Comparison of ENCODE assay signal across 35 cellular contexts in genomic region chr1:245161866-245162265, GRCh38. TPM values are rescaled to one million over a fixed set of nuclear protein-coding genes. Genes with fewer than 3 reads are reported as not detected.
"Had no signal": no experiment of that assay in that cellular context is flagged by ENCODE, and none has a peak within 500 bp of the region (broad histone marks: within the 10 kb centered on the region; RNA-seq: fewer than 3 reads in every experiment).

No MANE protein-coding gene starts in this region.

- DNase-seq: activated CD4-positive, alpha-beta memory T cell treated with anti-CD3 and anti-CD28 coated beads for 36 hours; activated CD4-positive, alpha-beta T cell treated with anti-CD3 and anti-CD28 coated beads for 36 hours; activated CD4-positive, alpha-beta T cell treated with anti-CD3 and anti-CD28 coated beads, Interleukin-2, amount 10 ng/mL, durations not matched to agents 24 days and 14 days; activated CD4-positive, CD25-positive, alpha-beta regulatory T cell; activated CD4-positive, CD25-positive, alpha-beta regulatory T cell treated with anti-CD3 and anti-CD28 coated beads, Interleukin-2, amount 50 U/mL, for 72 hours; activated CD8-positive, alpha-beta memory T cell treated with anti-CD3 and anti-CD28 coated beads, Interleukin-2, amount 10 ng/mL, durations not matched to agents 7 days and 5 days; activated CD8-positive, alpha-beta memory T cell treated with anti-CD3 and anti-CD28 coated beads, Interleukin-2, amount 50 U/mL, for 4 hours; activated CD8-positive, alpha-beta T cell treated with anti-CD3 and anti-CD28 coated beads, Interleukin-2, amount 10 ng/mL, durations not matched to agents 7 days and 5 days; activated effector memory CD4-positive, alpha-beta T cell treated with anti-CD3 and anti-CD28 coated beads, Interleukin-2, amount 50 U/mL, for 16 hours; activated naive CD4-positive, alpha-beta T cell treated with anti-CD3 and anti-CD28 coated beads for 36 hours; activated naive CD8-positive, alpha-beta T cell treated with anti-CD3 and anti-CD28 coated beads for 36 hours; activated naive CD8-positive, alpha-beta T cell treated with anti-CD3 and anti-CD28 coated beads, Interleukin-2, amount 50 U/mL, for 24 hours; activated T-cell treated with anti-CD3 and anti-CD28 coated beads, Interleukin-2, amount 50 U/mL, for 1 hour; activated T-cell treated with anti-CD3 and anti-CD28 coated beads, Interleukin-2, amount 50 U/mL, for 48 hours; adrenal gland; amygdala; central memory CD4-positive, alpha-beta T cell; cerebellar nuclear complex; cortex of kidney; dermis blood vessel endothelial cell; effector CD4-positive, alpha-beta T cell; effector memory CD8-positive, alpha-beta T cell; erythroblast; esophagus squamous epithelium; foreskin melanocyte; T-helper 2 cell had no signal

- H3K27me3 ChIP-seq: ascending aorta, breast epithelium, cardiac muscle cell had no signal

- H3K4me1 ChIP-seq: ascending aorta, breast epithelium had no signal

- H3K36me3 ChIP-seq: adrenal gland, ascending aorta, breast epithelium, esophagus squamous epithelium, gastroesophageal sphincter had no signal

- H3K36me3 Mint-ChIP-seq: activated CD4-positive, alpha-beta memory T cell treated with anti-CD3 and anti-CD28 coated beads for 36 hours; activated CD8-positive, alpha-beta memory T cell treated with anti-CD3 and anti-CD28 coated beads, Interleukin-2, amount 10 ng/mL, durations not matched to agents 7 days and 5 days; activated naive CD8-positive, alpha-beta T cell treated with anti-CD3 and anti-CD28 coated beads for 36 hours had no signal

- H3K4me3 Mint-ChIP-seq: activated CD4-positive, alpha-beta memory T cell treated with anti-CD3 and anti-CD28 coated beads for 36 hours; activated CD4-positive, alpha-beta T cell treated with anti-CD3 and anti-CD28 coated beads for 36 hours; activated CD4-positive, alpha-beta T cell treated with anti-CD3 and anti-CD28 coated beads, Interleukin-2, amount 10 ng/mL, durations not matched to agents 24 days and 14 days; activated CD8-positive, alpha-beta memory T cell treated with anti-CD3 and anti-CD28 coated beads, Interleukin-2, amount 10 ng/mL, durations not matched to agents 7 days and 5 days; activated CD8-positive, alpha-beta T cell treated with anti-CD3 and anti-CD28 coated beads, Interleukin-2, amount 10 ng/mL, durations not matched to agents 7 days and 5 days; activated naive CD4-positive, alpha-beta T cell treated with anti-CD3 and anti-CD28 coated beads for 36 hours; activated naive CD4-positive, alpha-beta T cell treated with anti-CD3 and anti-CD28 coated beads, Interleukin-2, amount 50 U/mL, for 24 hours; activated naive CD8-positive, alpha-beta T cell treated with anti-CD3 and anti-CD28 coated beads for 36 hours; activated naive CD8-positive, alpha-beta T cell treated with anti-CD3 and anti-CD28 coated beads, Interleukin-2, amount 50 U/mL, for 24 hours; activated T-helper 1 cell treated with anti-CD3 and anti-CD28 coated beads, Interleukin-12 subunit alpha, Interleukin-12 subunit beta, Interleukin-2, Interleukin-4 antibody, amounts not matched to agents 30 ng/mL and 10 ng/mL and 1 ng/mL, durations not matched to agents 14 hours and 24 hours and 36 hours; brain; effector memory CD8-positive, alpha-beta T cell had no signal

- H3K9me3 Mint-ChIP-seq: activated T-helper 1 cell treated with anti-CD3 and anti-CD28 coated beads, Interleukin-12 subunit alpha, Interleukin-12 subunit beta, Interleukin-2, Interleukin-4 antibody, amounts not matched to agents 30 ng/mL and 10 ng/mL and 1 ng/mL, durations not matched to agents 14 hours and 24 hours and 36 hours; activated T-helper 2 cell treated with anti-CD3 and anti-CD28 coated beads, Interferon-gamma antibody, Interleukin-2, Interleukin-4, amounts not matched to agents 10 μg/mL and 5 μg/mL and 100 μg/mL, durations not matched to agents 14 hours and 24 hours and 36 hours had no signal

- H3K27ac ChIP-seq: adrenal gland, ascending aorta, breast epithelium, esophagus squamous epithelium, gastroesophageal sphincter had no signal

- H3K27ac Mint-ChIP-seq: activated CD4-positive, alpha-beta memory T cell treated with anti-CD3 and anti-CD28 coated beads for 36 hours; activated CD4-positive, alpha-beta T cell treated with anti-CD3 and anti-CD28 coated beads for 36 hours; activated CD4-positive, alpha-beta T cell treated with anti-CD3 and anti-CD28 coated beads, Interleukin-2, amount 10 ng/mL, durations not matched to agents 24 days and 14 days; activated CD8-positive, alpha-beta memory T cell treated with anti-CD3 and anti-CD28 coated beads, Interleukin-2, amount 10 ng/mL, durations not matched to agents 7 days and 5 days; activated CD8-positive, alpha-beta T cell treated with anti-CD3 and anti-CD28 coated beads, Interleukin-2, amount 10 ng/mL, durations not matched to agents 7 days and 5 days; activated naive CD4-positive, alpha-beta T cell treated with anti-CD3 and anti-CD28 coated beads for 36 hours; activated naive CD4-positive, alpha-beta T cell treated with anti-CD3 and anti-CD28 coated beads, Interleukin-2, amount 50 U/mL, for 24 hours; activated naive CD8-positive, alpha-beta T cell treated with anti-CD3 and anti-CD28 coated beads for 36 hours; activated naive CD8-positive, alpha-beta T cell treated with anti-CD3 and anti-CD28 coated beads, Interleukin-2, amount 50 U/mL, for 24 hours; activated T-helper 1 cell treated with anti-CD3 and anti-CD28 coated beads, Interleukin-12 subunit alpha, Interleukin-12 subunit beta, Interleukin-2, Interleukin-4 antibody, amounts not matched to agents 30 ng/mL and 10 ng/mL and 1 ng/mL, durations not matched to agents 14 hours and 24 hours and 36 hours; activated T-helper 2 cell treated with anti-CD3 and anti-CD28 coated beads, Interferon-gamma antibody, Interleukin-2, Interleukin-4, amounts not matched to agents 10 μg/mL and 5 μg/mL and 100 μg/mL, durations not matched to agents 14 hours and 24 hours and 36 hours; brain; effector memory CD8-positive, alpha-beta T cell had no signal

- H3K4me3 ChIP-seq: adrenal gland, ascending aorta, breast epithelium, cardiac muscle cell, esophagus squamous epithelium, gastroesophageal sphincter had no signal

- H3K9me3 ChIP-seq: adrenal gland, ascending aorta, breast epithelium, esophagus squamous epithelium, gastroesophageal sphincter had no signal

RNA-seq across cellular contexts. Expression of gene KIF26B, which starts 7.1 kb away (rescaled TPM):
- total RNA-seq: activated CD4-positive, alpha-beta memory T cell treated with anti-CD3 and anti-CD28 coated beads for 36 hours; ascending aorta; T-helper 1 cell treated with Interleukin-12 subunit alpha and Interleukin-12 subunit beta and Interleukin-4 antibody, amounts not matched to agents 30 ng/mL and 1 ng/mL, for 36 hours had no signal
